Comparison of ENCODE assay signal across 13 cellular contexts in genomic region chr17:40093005-40093579, GRCh38. TPM values are rescaled to one million over a fixed set of nuclear protein-coding genes. Genes with fewer than 3 reads are reported as not detected.
A peak's percentile ranks its signal among the peaks of the same experiment; 100 is the strongest.
DNase-seq lines count a peak whose midpoint lies in the region; ATAC-seq lines count a peak whose summit lies in the region.
"Had no signal": no experiment of that assay in that cellular context is flagged by ENCODE, and none has a peak within 500 bp of the region (broad histone marks: within the 10 kb centered on the region; RNA-seq: fewer than 3 reads in every experiment).

No MANE protein-coding gene starts in this region.

- H3K27ac ChIP-seq in CD8-positive, alpha-beta memory T cell (ENCODE audit: low read depth, low read length): no peak overlapping the region
- peak overlapping the region; percentile 77 for H3K27ac ChIP-seq in angular gyrus (ENCODE audit: low read depth, low read length)
- peak overlapping the region in 15 of 21 experiments; percentile 25 to 89 (median 51) for H3K27ac ChIP-seq in skin epidermis

- peaks cover 38 to 48% (median 46%) of the 10 kb centered on the region in 3 donors for H3K4me1 Mint-ChIP-seq in CD8-positive, alpha-beta memory T cell
- peaks cover 35 to 40% of the 10 kb centered on the region in 2 donors for H3K4me1 Mint-ChIP-seq in immature natural killer cell
- H3K4me1 Mint-ChIP-seq in activated T-helper 1 cell treated with anti-CD3 and anti-CD28 coated beads, Interleukin-12 subunit alpha, Interleukin-12 subunit beta, Interleukin-2, Interleukin-4 antibody, amounts not matched to agents 30 ng/mL and 10 ng/mL and 1 ng/mL, durations not matched to agents 14 hours and 24 hours and 36 hours (ENCODE audit: low read depth): peaks cover 35% of the 10 kb centered on the region

- H3K4me3 Mint-ChIP-seq in CD8-positive, alpha-beta memory T cell: no peak overlapping the region
- H3K4me3 Mint-ChIP-seq in immature natural killer cell: no peak overlapping the region
- H3K4me3 Mint-ChIP-seq in activated T-helper 1 cell treated with anti-CD3 and anti-CD28 coated beads, Interleukin-12 subunit alpha, Interleukin-12 subunit beta, Interleukin-2, Interleukin-4 antibody, amounts not matched to agents 30 ng/mL and 10 ng/mL and 1 ng/mL, durations not matched to agents 14 hours and 24 hours and 36 hours: no peak overlapping the region
- H3K4me3 Mint-ChIP-seq: CD14-positive monocyte, memory B cell had no signal

- ATAC-seq in HG03159 (IDR thresholded peaks at IDR 0.05; ENCODE audit: unreplicated experiment) (no peak), HG02610 (IDR thresholded peaks at IDR 0.05; ENCODE audit: unreplicated experiment) (no peak)

- POLR2A ChIA-PET in CD8-positive, alpha-beta memory T cell (lab: Charles Lee): interaction anchor here (1.5 kb wide), 1 partner anchor 19 kb away, joined by 9 read pairs; no protein-coding TSS in a partner anchor

- H3K9me3 Mint-ChIP-seq in CD8-positive, alpha-beta memory T cell: no peaks in the 10 kb centered on the region
- no peaks in the 10 kb centered on the region for H3K9me3 Mint-ChIP-seq in immature natural killer cell
- H3K9me3 Mint-ChIP-seq in activated T-helper 1 cell treated with anti-CD3 and anti-CD28 coated beads, Interleukin-12 subunit alpha, Interleukin-12 subunit beta, Interleukin-2, Interleukin-4 antibody, amounts not matched to agents 30 ng/mL and 10 ng/mL and 1 ng/mL, durations not matched to agents 14 hours and 24 hours and 36 hours: no peaks in the 10 kb centered on the region
- H3K9me3 Mint-ChIP-seq: CD14-positive monocyte, memory B cell had no signal

- H3K27ac Mint-ChIP-seq in CD8-positive, alpha-beta memory T cell: peak overlapping the region in 6 of 8 donors; percentile 9 to 94 (median 71)
- H3K27ac Mint-ChIP-seq in immature natural killer cell: peak overlapping the region; percentile 16 to 99 (median 86)
- H3K27ac Mint-ChIP-seq in activated T-helper 1 cell treated with anti-CD3 and anti-CD28 coated beads, Interleukin-12 subunit alpha, Interleukin-12 subunit beta, Interleukin-2, Interleukin-4 antibody, amounts not matched to agents 30 ng/mL and 10 ng/mL and 1 ng/mL, durations not matched to agents 14 hours and 24 hours and 36 hours: no peak overlapping the region

- CTCF ChIA-PET in CD8-positive, alpha-beta memory T cell (lab: Charles Lee): interaction anchor here (1.2 to 12.4 kb wide), 5 partner anchors 14 to 65 kb away, joined by 3 to 191 read pairs (median 9); no protein-coding TSS in a partner anchor

- H3K4me3 ChIP-seq in CD8-positive, alpha-beta memory T cell (ENCODE audit: low read length): no peak overlapping the region
- H3K4me3 ChIP-seq in skin epidermis: no peak overlapping the region

- H3K36me3 Mint-ChIP-seq in CD8-positive, alpha-beta memory T cell: peaks cover 12 to 63% (median 16%) of the 10 kb centered on the region in 3 donors
- H3K36me3 Mint-ChIP-seq in immature natural killer cell: peaks cover 4 to 16% (median 9%) of the 10 kb centered on the region in 3 donors
- peaks cover 40% of the 10 kb centered on the region for H3K36me3 Mint-ChIP-seq in activated T-helper 1 cell treated with anti-CD3 and anti-CD28 coated beads, Interleukin-12 subunit alpha, Interleukin-12 subunit beta, Interleukin-2, Interleukin-4 antibody, amounts not matched to agents 30 ng/mL and 10 ng/mL and 1 ng/mL, durations not matched to agents 14 hours and 24 hours and 36 hours (ENCODE audit: low read depth)

- no peaks in the 10 kb centered on the region for H3K9me3 ChIP-seq in CD8-positive, alpha-beta memory T cell (ENCODE audit: low read length)

- DNase-seq in CD8-positive, alpha-beta memory T cell: no peak
- no peak for DNase-seq in immature natural killer cell
- no peak for DNase-seq in NCI-H510A treated with DMSO at 0.1 percent for 48 hours (lab: John Stamatoyannopoulos, UW)
- DNase-seq in activated T-helper 1 cell treated with anti-CD3 and anti-CD28 coated beads, Interleukin-12 subunit alpha, Interleukin-12 subunit beta, Interleukin-2, Interleukin-4 antibody, amounts not matched to agents 30 ng/mL and 10 ng/mL and 1 ng/mL, durations not matched to agents 14 hours and 24 hours and 36 hours (ENCODE audit: low spot score): no peak
- DNase-seq: activated naive CD4-positive, alpha-beta T cell treated with anti-CD3 and anti-CD28 coated beads, Interleukin-2, amount 50 U/mL, for 16 hours; NCI-H1417; NCI-H774 had no signal

- H3K27me3 Mint-ChIP-seq in CD8-positive, alpha-beta memory T cell: peaks cover 0 to 3% of the 10 kb centered on the region in 2 donors
- H3K27me3 Mint-ChIP-seq in immature natural killer cell (ENCODE audit: low read depth in 3 of 3): peaks cover 9 to 10% (median 10%) of the 10 kb centered on the region in 3 donors
- peaks cover 1% of the 10 kb centered on the region for H3K27me3 Mint-ChIP-seq in activated T-helper 1 cell treated with anti-CD3 and anti-CD28 coated beads, Interleukin-12 subunit alpha, Interleukin-12 subunit beta, Interleukin-2, Interleukin-4 antibody, amounts not matched to agents 30 ng/mL and 10 ng/mL and 1 ng/mL, durations not matched to agents 14 hours and 24 hours and 36 hours (ENCODE audit: insufficient read depth)
- H3K27me3 Mint-ChIP-seq: memory B cell had no signal

- intact Hi-C loops in activated T-helper 1 cell treated with anti-CD3 and anti-CD28 coated beads, Interleukin-12 subunit alpha, Interleukin-12 subunit beta, Interleukin-2, Interleukin-4 antibody, amounts not matched to agents 30 ng/mL and 10 ng/mL and 1 ng/mL, durations not matched to agents 14 hours and 24 hours and 36 hours (cut with micrococcal nuclease): loop anchor here (10.0 kb wide), 1 partner anchor 318 kb away; no protein-coding TSS in a partner anchor

- peaks cover 43% of the 10 kb centered on the region for H3K4me1 ChIP-seq in CD8-positive, alpha-beta memory T cell (ENCODE audit: insufficient read depth, low read length)

- H3K27me3 ChIP-seq in CD8-positive, alpha-beta memory T cell (ENCODE audit: insufficient read depth, low read length, poor library complexity, severe bottlenecking): no peaks in the 10 kb centered on the region

- peaks cover 25% of the 10 kb centered on the region for H3K36me3 ChIP-seq in CD8-positive, alpha-beta memory T cell (ENCODE audit: insufficient read depth, low read length)

RNA-seq across cellular contexts. Expression of gene NR1D1, which starts 7.3 kb away (rescaled TPM):
- total RNA-seq in CD8-positive, alpha-beta memory T cell: 10 to 100 TPM; 10.0 to 10.2 TPM
- 10.4 TPM for polyA plus RNA-seq in CD8-positive, alpha-beta memory T cell
- 1 to 10 TPM in 1 of 3 donors, under 1 TPM in 1, not detected in 1; 0.49 to 2.8 TPM for polyA plus RNA-seq in immature natural killer cell
- total RNA-seq in activated T-helper 1 cell treated with anti-CD3 and anti-CD28 coated beads, Interleukin-12 subunit alpha, Interleukin-12 subunit beta, Interleukin-2, Interleukin-4 antibody, amounts not matched to agents 30 ng/mL and 10 ng/mL and 1 ng/mL, durations not matched to agents 14 hours and 24 hours and 36 hours: 8.7 and 9.6 TPM in 2 replicates

RNA-seq across cellular contexts. Expression of gene MSL1, which starts 28.7 kb away (rescaled TPM):
- total RNA-seq in CD8-positive, alpha-beta memory T cell: 10 to 100 TPM; 88.6 to 91.5 TPM
- polyA plus RNA-seq in CD8-positive, alpha-beta memory T cell: 13.5 TPM
- 10 to 100 TPM in 2 of 3 donors, 1 to 10 TPM in 1; 5.6 to 16.2 (median 11.1) TPM for polyA plus RNA-seq in immature natural killer cell
- total RNA-seq in activated T-helper 1 cell treated with anti-CD3 and anti-CD28 coated beads, Interleukin-12 subunit alpha, Interleukin-12 subunit beta, Interleukin-2, Interleukin-4 antibody, amounts not matched to agents 30 ng/mL and 10 ng/mL and 1 ng/mL, durations not matched to agents 14 hours and 24 hours and 36 hours: 87.6 and 88.2 TPM in 2 replicates

RNA-seq across cellular contexts. Expression of gene THRA, which starts 30.3 kb away (rescaled TPM):
- 10 to 100 TPM; 12.6 to 13.2 TPM for total RNA-seq in CD8-positive, alpha-beta memory T cell
- polyA plus RNA-seq in CD8-positive, alpha-beta memory T cell: 17.0 TPM
- 10 to 100 TPM in 1 of 3 donors, 1 to 10 TPM in 2; 5.0 to 15.0 (median 8.0) TPM for polyA plus RNA-seq in immature natural killer cell
- total RNA-seq in activated T-helper 1 cell treated with anti-CD3 and anti-CD28 coated beads, Interleukin-12 subunit alpha, Interleukin-12 subunit beta, Interleukin-2, Interleukin-4 antibody, amounts not matched to agents 30 ng/mL and 10 ng/mL and 1 ng/mL, durations not matched to agents 14 hours and 24 hours and 36 hours: 2.9 and 3.5 TPM in 2 replicates

RNA-seq across cellular contexts. Expression of gene MED24, which starts 38.9 kb away (rescaled TPM):
- total RNA-seq in CD8-positive, alpha-beta memory T cell: 100 to 1,000 TPM; 118 to 121 TPM
- polyA plus RNA-seq in CD8-positive, alpha-beta memory T cell: 51.2 TPM
- polyA plus RNA-seq in immature natural killer cell: 10 to 100 TPM; 34.8 to 75.8 (median 53.2) TPM
- total RNA-seq in activated T-helper 1 cell treated with anti-CD3 and anti-CD28 coated beads, Interleukin-12 subunit alpha, Interleukin-12 subunit beta, Interleukin-2, Interleukin-4 antibody, amounts not matched to agents 30 ng/mL and 10 ng/mL and 1 ng/mL, durations not matched to agents 14 hours and 24 hours and 36 hours: 113 and 120 TPM in 2 replicates

RNA-seq across cellular contexts. Expression of gene CASC3, which starts 47.2 kb away (rescaled TPM):
- total RNA-seq in CD8-positive, alpha-beta memory T cell: 100 to 1,000 TPM; 100 to 101 TPM
- polyA plus RNA-seq in CD8-positive, alpha-beta memory T cell: 47.4 TPM
- polyA plus RNA-seq in immature natural killer cell: 10 to 100 TPM; 24.5 to 53.5 (median 27.7) TPM
- total RNA-seq in activated T-helper 1 cell treated with anti-CD3 and anti-CD28 coated beads, Interleukin-12 subunit alpha, Interleukin-12 subunit beta, Interleukin-2, Interleukin-4 antibody, amounts not matched to agents 30 ng/mL and 10 ng/mL and 1 ng/mL, durations not matched to agents 14 hours and 24 hours and 36 hours: 117 TPM in 2 replicates
